19 cellular contexts compared by ENCODE assay signal in the genomic region with DNA sequence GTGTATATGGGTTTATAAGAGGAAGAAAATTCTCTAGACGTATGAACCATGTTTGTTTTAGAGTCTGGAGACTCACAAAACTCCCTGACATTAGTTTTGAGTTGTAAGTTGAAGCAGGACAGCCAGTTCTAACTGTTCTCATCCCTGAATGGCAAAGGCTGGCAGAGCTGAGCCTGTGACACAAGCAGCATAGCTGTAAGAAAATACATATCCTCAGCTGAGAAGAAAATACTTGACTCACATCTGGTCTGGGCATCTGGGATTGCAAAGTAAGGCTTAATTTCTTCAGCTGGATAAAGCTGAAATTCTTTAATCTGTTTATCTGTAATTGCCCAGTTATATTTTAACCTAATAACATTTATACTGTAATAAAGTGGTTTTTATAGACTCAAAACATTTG.
"Had no signal": no experiment of that assay in that cellular context is flagged by ENCODE, and none has a peak within 500 bp of the region (broad histone marks: within the 10 kb centered on the region; RNA-seq: fewer than 3 reads in every experiment).

No MANE protein-coding gene starts in this region.

- H3K9me3 ChIP-seq: colonic mucosa, left lung, thyroid gland had no signal

- H3K9me3 Mint-ChIP-seq: activated naive CD8-positive, alpha-beta T cell treated with anti-CD3 and anti-CD28 coated beads for 36 hours; activated T-helper 17 cell treated with anti-CD3 and anti-CD28 coated beads, Interleukin-2, amount 50 U/mL, for 72 hours; mesothelial cell of epicardium; nephron; stimulated activated naive B cell treated with anti-CD40 and anti-IgM and Interleukin-4, amounts not matched to agents 10 μg/mL and 1 μg/mL and 100 μg/mL, for 72 hours had no signal

- H3K4me3 Mint-ChIP-seq: activated CD4-positive, alpha-beta T cell treated with anti-CD3 and anti-CD28 coated beads for 36 hours; activated CD8-positive, alpha-beta memory T cell treated with anti-CD3 and anti-CD28 coated beads, Interleukin-2, amount 10 ng/mL, durations not matched to agents 7 days and 5 days; activated naive CD8-positive, alpha-beta T cell treated with anti-CD3 and anti-CD28 coated beads for 36 hours; activated T-helper 17 cell treated with anti-CD3 and anti-CD28 coated beads, Interleukin-2, amount 50 U/mL, for 72 hours; brain; mesothelial cell of epicardium; nephron; stimulated activated naive B cell treated with anti-CD40 and anti-IgM and Interleukin-4, amounts not matched to agents 10 μg/mL and 1 μg/mL and 100 μg/mL, for 72 hours had no signal

- H3K4me1 Mint-ChIP-seq: activated CD4-positive, alpha-beta T cell treated with anti-CD3 and anti-CD28 coated beads for 36 hours; activated CD8-positive, alpha-beta memory T cell treated with anti-CD3 and anti-CD28 coated beads, Interleukin-2, amount 10 ng/mL, durations not matched to agents 7 days and 5 days; activated naive CD8-positive, alpha-beta T cell treated with anti-CD3 and anti-CD28 coated beads for 36 hours; activated T-helper 17 cell treated with anti-CD3 and anti-CD28 coated beads, Interleukin-2, amount 50 U/mL, for 72 hours; mesothelial cell of epicardium; nephron; stimulated activated naive B cell treated with anti-CD40 and anti-IgM and Interleukin-4, amounts not matched to agents 10 μg/mL and 1 μg/mL and 100 μg/mL, for 72 hours had no signal

- ATAC-seq: activated CD4-positive, alpha-beta T cell treated with anti-CD3 and anti-CD28 coated beads for 36 hours; activated CD8-positive, alpha-beta memory T cell treated with anti-CD3 and anti-CD28 coated beads, Interleukin-2, amount 10 ng/mL, durations not matched to agents 7 days and 5 days; activated T-helper 17 cell treated with anti-CD3 and anti-CD28 coated beads, Interleukin-2, amount 50 U/mL, for 72 hours; foreskin keratinocyte; left lung; stimulated activated naive B cell treated with anti-CD40 and anti-IgM and Interleukin-4, amounts not matched to agents 10 μg/mL and 1 μg/mL and 100 μg/mL, for 72 hours had no signal

- H3K27me3 Mint-ChIP-seq: activated CD4-positive, alpha-beta T cell treated with anti-CD3 and anti-CD28 coated beads for 36 hours; activated CD8-positive, alpha-beta memory T cell treated with anti-CD3 and anti-CD28 coated beads, Interleukin-2, amount 10 ng/mL, durations not matched to agents 7 days and 5 days; activated naive CD8-positive, alpha-beta T cell treated with anti-CD3 and anti-CD28 coated beads for 36 hours; activated T-helper 17 cell treated with anti-CD3 and anti-CD28 coated beads, Interleukin-2, amount 50 U/mL, for 72 hours; stimulated activated naive B cell treated with anti-CD40 and anti-IgM and Interleukin-4, amounts not matched to agents 10 μg/mL and 1 μg/mL and 100 μg/mL, for 72 hours had no signal

- H3K36me3 Mint-ChIP-seq: activated CD8-positive, alpha-beta memory T cell treated with anti-CD3 and anti-CD28 coated beads, Interleukin-2, amount 10 ng/mL, durations not matched to agents 7 days and 5 days; activated naive CD8-positive, alpha-beta T cell treated with anti-CD3 and anti-CD28 coated beads for 36 hours; mesothelial cell of epicardium had no signal

- H3K4me1 ChIP-seq: colonic mucosa, left lung, thyroid gland had no signal

- DNase-seq: activated CD4-positive, alpha-beta T cell treated with anti-CD3 and anti-CD28 coated beads for 36 hours; activated CD4-positive, alpha-beta T cell treated with anti-CD3 and anti-CD28 coated beads, Interleukin-2, amount 50 U/mL, for 48 hours; activated CD8-positive, alpha-beta memory T cell treated with anti-CD3 and anti-CD28 coated beads, Interleukin-2, amount 10 ng/mL, durations not matched to agents 7 days and 5 days; activated naive CD4-positive, alpha-beta T cell; activated naive CD8-positive, alpha-beta T cell treated with anti-CD3 and anti-CD28 coated beads for 36 hours; amygdala; central memory CD4-positive, alpha-beta T cell; colonic mucosa; foreskin keratinocyte; head of caudate nucleus; left lung; retina; stimulated activated naive B cell treated with anti-CD40 and anti-IgM and Interleukin-4, amounts not matched to agents 10 μg/mL and 1 μg/mL and 100 μg/mL, for 72 hours; SW 1271; thyroid gland had no signal

- H3K27me3 ChIP-seq: colonic mucosa, foreskin keratinocyte, left lung, thyroid gland had no signal

- H3K36me3 ChIP-seq: colonic mucosa, left lung, thyroid gland had no signal

- H3K27ac ChIP-seq: colonic mucosa, foreskin keratinocyte, left lung, thyroid gland had no signal

- H3K27ac Mint-ChIP-seq: activated CD4-positive, alpha-beta T cell treated with anti-CD3 and anti-CD28 coated beads for 36 hours; activated CD8-positive, alpha-beta memory T cell treated with anti-CD3 and anti-CD28 coated beads, Interleukin-2, amount 10 ng/mL, durations not matched to agents 7 days and 5 days; activated naive CD8-positive, alpha-beta T cell treated with anti-CD3 and anti-CD28 coated beads for 36 hours; activated T-helper 17 cell treated with anti-CD3 and anti-CD28 coated beads, Interleukin-2, amount 50 U/mL, for 72 hours; mesothelial cell of epicardium; nephron; stimulated activated naive B cell treated with anti-CD40 and anti-IgM and Interleukin-4, amounts not matched to agents 10 μg/mL and 1 μg/mL and 100 μg/mL, for 72 hours had no signal

- H3K4me3 ChIP-seq: colonic mucosa, left lung, thyroid gland had no signal
